8 cellular contexts compared by ENCODE assay signal in genomic region chr5:105197531-105197930, GRCh38.
"Had no signal": no experiment of that assay in that cellular context is flagged by ENCODE, and none has a peak within 500 bp of the region (broad histone marks: within the 10 kb centered on the region; RNA-seq: fewer than 3 reads in every experiment).

No MANE protein-coding gene starts in this region.

- H3K9ac ChIP-seq: GM23248 had no signal

- H2AFZ ChIP-seq: GM23248 had no signal

- H3K27ac ChIP-seq: GM23248, HL-60 had no signal

- ATAC-seq: HCT116 had no signal

- H3K9me3 ChIP-seq: HAP-1 had no signal

- H3K4me3 ChIP-seq: GM23248, HAP-1 had no signal

- DNase-seq: GM23248, GOT3, H7, HFFc6, KBM-7 had no signal

- H3K36me3 ChIP-seq: HAP-1 had no signal
